ENCODE assay signal across 8 cellular contexts in the genomic region with DNA sequence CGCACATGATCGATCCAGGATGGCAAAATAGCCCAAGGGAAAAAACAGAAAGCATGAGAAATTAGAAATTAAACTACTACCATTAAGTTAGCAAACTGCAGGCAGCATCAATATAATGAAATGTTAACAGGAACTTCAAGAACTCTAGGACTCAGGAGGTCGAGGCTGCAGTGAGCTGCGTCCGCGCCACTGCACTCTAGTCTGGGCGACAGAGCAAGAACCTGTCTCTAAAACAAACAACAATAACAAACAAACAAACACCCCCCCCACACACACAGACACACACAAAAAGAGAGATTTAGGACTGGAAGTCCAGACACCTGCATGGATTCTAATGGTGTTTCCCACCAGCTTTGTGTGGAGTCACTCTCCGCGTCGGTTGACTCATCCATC. TPM values are rescaled to one million over a fixed set of nuclear protein-coding genes. Genes with fewer than 3 reads are reported as not detected.
A peak's percentile ranks its signal among the peaks of the same experiment; 100 is the strongest.
DNase-seq lines count a peak whose midpoint lies in the region; ATAC-seq and TF ChIP-seq lines count a peak whose summit lies in the region.

No MANE protein-coding gene starts in this region.

- peak overlapping the region; percentile 43 for H2AFZ ChIP-seq in neural cell (ENCODE audit: low read depth, low read length)

- H3F3A ChIP-seq in neural cell (ENCODE audit: insufficient read depth, low read length, poor library complexity, severe bottlenecking): no peaks in the 10 kb centered on the region

- H3K79me2 ChIP-seq in neural cell (replicated peaks; ENCODE audit: insufficient read depth, low read length): no peaks in the 10 kb centered on the region

- H4K20me1 ChIP-seq in BLaER1 (peaks cover 28% of the 10 kb centered on the region; the same call in 1 of the 2 replicates), neural cell (ENCODE audit: insufficient read depth) (no peaks in the 10 kb centered on the region)

- TF ChIP-seq RAD21 in neural cell (conservative IDR thresholded peaks at IDR 0.05): no peak

- H3K4me2 ChIP-seq in BLaER1 (peak overlapping the region; percentile 96), neural cell (ENCODE audit: low read length) (peak overlapping the region; percentile 66)

- peaks cover 21% of the 10 kb centered on the region for H3K36me3 ChIP-seq in BLaER1
- H3K36me3 ChIP-seq in MG63: peaks cover 22% of the 10 kb centered on the region
- H3K36me3 ChIP-seq in duodenal mucosa (ENCODE audit: control insufficient read depth in 1 of 2, insufficient read depth in 2 of 2, low read length in 2 of 2): peaks cover 0 to 4% of the 10 kb centered on the region in 2 donors
- H3K36me3 ChIP-seq in neural cell (ENCODE audit: insufficient read depth, low read length): no peaks in the 10 kb centered on the region

- H3K9ac ChIP-seq in BLaER1 (peak overlapping the region; percentile 95; the same call in 1 of the 2 replicates), duodenal mucosa (ENCODE audit: low read depth in 1 of 2, low read length in 2 of 2) (peak overlapping the region; percentile 90 to 93), neural cell (ENCODE audit: low read length) (peak overlapping the region; percentile 89)

- TF ChIP-seq EP300 in neural cell (conservative IDR thresholded peaks at IDR 0.05; ENCODE audit: poor library complexity, severe bottlenecking): no peak

- H3K4me1 ChIP-seq in BLaER1 (peaks cover 38% of the 10 kb centered on the region), duodenal mucosa (ENCODE audit: control insufficient read depth in 1 of 2, insufficient read depth in 2 of 2, low read length in 2 of 2) (peaks cover 38 to 42% of the 10 kb centered on the region in 2 donors)

- no peak for ATAC-seq in HG03139 (IDR thresholded peaks at IDR 0.05; ENCODE audit: unreplicated experiment)

- H3K9me2 ChIP-seq in neural cell (ENCODE audit: insufficient read depth, low read length): no peaks in the 10 kb centered on the region

- H3K27me3 ChIP-seq in BLaER1 (no peaks in the 10 kb centered on the region), MG63 (no peaks in the 10 kb centered on the region), duodenal mucosa (ENCODE audit: control insufficient read depth in 1 of 2, insufficient read depth in 2 of 2, low read length in 2 of 2) (no peaks in the 10 kb centered on the region), neural cell (ENCODE audit: insufficient read depth, low read depth, low read length) (no peaks in the 10 kb centered on the region)

- TF ChIP-seq CTCF in neural cell (IDR thresholded peaks at IDR 0.05; ENCODE audit: poor library complexity, severe bottlenecking): no peak
- TF ChIP-seq CTCF in GM13977 (IDR thresholded peaks at IDR 0.05; ENCODE audit: extremely low read depth, insufficient read depth, missing control alignments): no peak

- H3K9me3 ChIP-seq in BLaER1: no peaks in the 10 kb centered on the region
- no peaks in the 10 kb centered on the region; the same call in 1 of the 2 replicates for H3K9me3 ChIP-seq in MG63
- no peaks in the 10 kb centered on the region for H3K9me3 ChIP-seq in duodenal mucosa (ENCODE audit: control insufficient read depth in 1 of 2, low read length in 2 of 2)
- no peaks in the 10 kb centered on the region for H3K9me3 ChIP-seq in neural cell (ENCODE audit: low read length)

- no peak for DNase-seq in MG63
- no peak for DNase-seq in NCI-H69 (lab: John Stamatoyannopoulos, UW)
- no peak for DNase-seq in GM13977 (ENCODE audit: low spot score)
- DNase-seq in kidney glomerular epithelial cell (lab: John Stamatoyannopoulos, UW): no peak

- in situ Hi-C loops in GM13977 (cut with MboI; ENCODE audit: low pct_unique_long_range_greater_than_20kb, low sequenced_read_pairs, unreplicated experiment): no loop called here

- H3K4me3 ChIP-seq in BLaER1 (peak overlapping the region; percentile 91), MG63 (peak overlapping the region; percentile 95), duodenal mucosa (ENCODE audit: low read depth in 1 of 2, low read length in 2 of 2) (peak overlapping the region; percentile 87 to 96), neural cell (ENCODE audit: low read length) (peak overlapping the region; percentile 78)

- H3K27ac ChIP-seq in BLaER1 (peak overlapping the region; percentile 97), duodenal mucosa (ENCODE audit: low read depth, low read length) (peak overlapping the region; percentile 88), neural cell (ENCODE audit: low read length) (peak overlapping the region; percentile 90)

TF ChIP-seq in neural cell, 6 proteins besides CTCF, POLR2A, EP300 and RAD21:
- TF ChIP-seq TAF1 (IDR thresholded peaks at IDR 0.05; ENCODE audit: low read depth): no peak
- no peak for TF ChIP-seq POLR2AphosphoS5 (IDR thresholded peaks at IDR 0.05)
- TF ChIP-seq, protein P1, sequence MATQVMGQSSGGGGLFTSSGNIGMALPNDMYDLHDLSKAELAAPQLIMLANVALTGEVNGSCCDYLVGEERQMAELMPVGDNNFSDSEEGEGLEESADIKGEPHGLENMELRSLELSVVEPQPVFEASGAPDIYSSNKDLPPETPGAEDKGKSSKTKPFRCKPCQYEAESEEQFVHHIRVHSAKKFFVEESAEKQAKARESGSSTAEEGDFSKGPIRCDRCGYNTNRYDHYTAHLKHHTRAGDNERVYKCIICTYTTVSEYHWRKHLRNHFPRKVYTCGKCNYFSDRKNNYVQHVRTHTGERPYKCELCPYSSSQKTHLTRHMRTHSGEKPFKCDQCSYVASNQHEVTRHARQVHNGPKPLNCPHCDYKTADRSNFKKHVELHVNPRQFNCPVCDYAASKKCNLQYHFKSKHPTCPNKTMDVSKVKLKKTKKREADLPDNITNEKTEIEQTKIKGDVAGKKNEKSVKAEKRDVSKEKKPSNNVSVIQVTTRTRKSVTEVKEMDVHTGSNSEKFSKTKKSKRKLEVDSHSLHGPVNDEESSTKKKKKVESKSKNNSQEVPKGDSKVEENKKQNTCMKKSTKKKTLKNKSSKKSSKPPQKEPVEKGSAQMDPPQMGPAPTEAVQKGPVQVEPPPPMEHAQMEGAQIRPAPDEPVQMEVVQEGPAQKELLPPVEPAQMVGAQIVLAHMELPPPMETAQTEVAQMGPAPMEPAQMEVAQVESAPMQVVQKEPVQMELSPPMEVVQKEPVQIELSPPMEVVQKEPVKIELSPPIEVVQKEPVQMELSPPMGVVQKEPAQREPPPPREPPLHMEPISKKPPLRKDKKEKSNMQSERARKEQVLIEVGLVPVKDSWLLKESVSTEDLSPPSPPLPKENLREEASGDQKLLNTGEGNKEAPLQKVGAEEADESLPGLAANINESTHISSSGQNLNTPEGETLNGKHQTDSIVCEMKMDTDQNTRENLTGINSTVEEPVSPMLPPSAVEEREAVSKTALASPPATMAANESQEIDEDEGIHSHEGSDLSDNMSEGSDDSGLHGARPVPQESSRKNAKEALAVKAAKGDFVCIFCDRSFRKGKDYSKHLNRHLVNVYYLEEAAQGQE (IDR thresholded peaks at IDR 0.05; ENCODE audit: borderline replicate concordance): no peak
- TF ChIP-seq EZH2 (IDR thresholded peaks at IDR 0.05; ENCODE audit: borderline replicate concordance, insufficient read depth, low read length, poor library complexity, severe bottlenecking): no peak
- TF ChIP-seq MXI1 (conservative IDR thresholded peaks at IDR 0.05; ENCODE audit: poor library complexity, severe bottlenecking): no peak
- TF ChIP-seq SMC3 (conservative IDR thresholded peaks at IDR 0.05; ENCODE audit: poor library complexity): no peak

RNA-seq across cellular contexts. Expression of a gene that starts 0.5 kb away (rescaled TPM):
- 75.8 and 110 TPM in 2 replicates for total RNA-seq in MG63 (2014; rRNA removed; shearing (Covaris generic); ENCODE audit: low replicate concordance)
- 9.8 and 11.1 TPM in 2 replicates for polyA plus RNA-seq in neural cell
- 27.3 and 28.9 TPM in 2 replicates for polyA minus RNA-seq in neural cell

RNA-seq across cellular contexts. Expression of a gene that starts 16.4 kb away (rescaled TPM):
- 106 and 131 TPM in 2 replicates for total RNA-seq in MG63 (2014; rRNA removed; shearing (Covaris generic); ENCODE audit: low replicate concordance)
- polyA plus RNA-seq in neural cell: 47.3 and 60.4 TPM in 2 replicates
- 17.0 and 20.4 TPM in 2 replicates for polyA minus RNA-seq in neural cell

RNA-seq across cellular contexts. Expression of a gene that starts 26.3 kb away (rescaled TPM):
- total RNA-seq in MG63 (2014; rRNA removed; shearing (Covaris generic); ENCODE audit: low replicate concordance): not detected in 2 replicates
- not detected in 2 replicates for polyA plus RNA-seq in neural cell
- polyA minus RNA-seq in neural cell: not detected in 2 replicates

RNA-seq across cellular contexts. Expression of a gene that starts 38.8 kb away (rescaled TPM):
- total RNA-seq in MG63 (2014; rRNA removed; shearing (Covaris generic); ENCODE audit: low replicate concordance): 13.1 and 28.5 TPM in 2 replicates
- polyA plus RNA-seq in neural cell: 10.2 and 11.7 TPM in 2 replicates
- polyA minus RNA-seq in neural cell: 7.1 and 7.6 TPM in 2 replicates

RNA-seq across cellular contexts. Expression of a gene that starts 51.0 kb away (rescaled TPM):
- total RNA-seq in MG63 (2014; rRNA removed; shearing (Covaris generic); ENCODE audit: low replicate concordance): 17.2 and 19.8 TPM in 2 replicates
- 42.3 and 48.9 TPM in 2 replicates for polyA plus RNA-seq in neural cell
- 74.0 and 82.3 TPM in 2 replicates for polyA minus RNA-seq in neural cell
